ENCODE assay signal across 16 cellular contexts in the genomic region with DNA sequence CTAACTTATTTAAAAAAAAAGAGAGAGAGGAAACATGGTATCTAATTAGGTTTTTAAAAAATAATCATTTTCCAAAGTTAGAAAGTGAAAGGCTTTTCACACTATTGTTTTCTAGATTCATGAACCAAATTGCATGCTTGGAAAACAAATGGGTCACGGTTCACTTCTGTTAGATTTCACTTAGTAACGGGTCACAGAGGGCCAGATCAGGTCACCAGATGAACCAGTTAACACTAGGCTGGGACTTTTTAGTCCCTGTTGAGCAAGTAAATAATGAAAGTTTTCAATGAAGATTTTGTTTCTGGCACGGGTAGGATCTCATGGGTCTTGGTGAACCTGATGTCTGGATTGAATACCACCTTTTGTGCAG.
A peak's percentile ranks its signal among the peaks of the same experiment; 100 is the strongest.
DNase-seq lines count a peak whose midpoint lies in the region; ATAC-seq and TF ChIP-seq lines count a peak whose summit lies in the region.
"Had no signal": no experiment of that assay in that cellular context is flagged by ENCODE, and none has a peak within 500 bp of the region (broad histone marks: within the 10 kb centered on the region; RNA-seq: fewer than 3 reads in every experiment).

No MANE protein-coding gene starts in this region.

- no peak overlapping the region for H3K4ac ChIP-seq in mesenchymal stem cell (ENCODE audit: low read depth in 1 of 2, low read length in 2 of 2)

- H3K4me1 ChIP-seq in left ventricle myocardium inferior: peaks cover 13% of the 10 kb centered on the region
- no peaks in the 10 kb centered on the region for H3K4me1 ChIP-seq in right cardiac atrium (ENCODE audit: control insufficient read depth, insufficient read depth, low read length)
- peaks cover 4% of the 10 kb centered on the region for H3K4me1 ChIP-seq in mesenchymal stem cell (ENCODE audit: control insufficient read depth, insufficient read depth, low read depth, low read length)
- H3K4me1 ChIP-seq: body of pancreas had no signal

- peak overlapping the region; percentile 58 for H3K9ac ChIP-seq in mesenchymal stem cell (ENCODE audit: low read length)

- no peak overlapping the region for H3K23ac ChIP-seq in mesenchymal stem cell (ENCODE audit: low read length in 2 of 2)

- WGBS in right cardiac atrium: 56% methylated on average over 3 of the region's 3 CpGs
- WGBS in mesenchymal stem cell: 41% methylated on average over 3 of the region's 3 CpGs

- H3K4me3 Mint-ChIP-seq in stimulated activated memory B cell treated with anti-CD40 and anti-IgM and Interleukin-4, amounts not matched to agents 10 μg/mL and 1 μg/mL and 100 μg/mL, for 72 hours: no peak overlapping the region
- H3K4me3 Mint-ChIP-seq: activated naive CD4-positive, alpha-beta T cell treated with anti-CD3 and anti-CD28 coated beads, Interleukin-2, amount 10 ng/mL, durations not matched to agents 7 days and 5 days; CD4-positive, alpha-beta T cell had no signal

- no peak overlapping the region for H3K4me2 ChIP-seq in mesenchymal stem cell (ENCODE audit: low read length, poor library complexity, severe bottlenecking)

- H3K27ac ChIP-seq in left ventricle myocardium inferior (replicated peaks) (peak overlapping the region; percentile 19), right cardiac atrium (ENCODE audit: low read length) (no peak overlapping the region), mesenchymal stem cell (ENCODE audit: low read length, poor library complexity, severe bottlenecking) (peak overlapping the region; percentile 42)

- no peak overlapping the region for H2BK12ac ChIP-seq in mesenchymal stem cell (ENCODE audit: low read length in 2 of 2)

- no peak overlapping the region for H3K4me3 ChIP-seq in left ventricle myocardium inferior
- no peak overlapping the region for H3K4me3 ChIP-seq in right cardiac atrium (ENCODE audit: low read length)
- H3K4me3 ChIP-seq in mesenchymal stem cell (ENCODE audit: insufficient read depth in 1 of 2, low read depth in 1 of 2, low read length in 2 of 2): no peak overlapping the region
- H3K4me3 ChIP-seq: body of pancreas, right atrium auricular region had no signal

- H3K36me3 Mint-ChIP-seq in stimulated activated memory B cell treated with anti-CD40 and anti-IgM and Interleukin-4, amounts not matched to agents 10 μg/mL and 1 μg/mL and 100 μg/mL, for 72 hours: no peaks in the 10 kb centered on the region
- H3K36me3 Mint-ChIP-seq: activated naive CD4-positive, alpha-beta T cell treated with anti-CD3 and anti-CD28 coated beads, Interleukin-2, amount 10 ng/mL, durations not matched to agents 7 days and 5 days; immature natural killer cell had no signal

- no peaks in the 10 kb centered on the region for H3K27me3 ChIP-seq in left ventricle myocardium inferior (ENCODE audit: low read depth)
- H3K27me3 ChIP-seq in right cardiac atrium (ENCODE audit: control insufficient read depth, insufficient read depth): no peaks in the 10 kb centered on the region
- no peaks in the 10 kb centered on the region for H3K27me3 ChIP-seq in mesenchymal stem cell (ENCODE audit: control insufficient read depth in 1 of 2, insufficient read depth in 1 of 2, low read length in 2 of 2)
- H3K27me3 ChIP-seq: body of pancreas, dorsolateral prefrontal cortex, right atrium auricular region had no signal

- no peak overlapping the region for H2BK5ac ChIP-seq in mesenchymal stem cell (ENCODE audit: low read depth, low read length, poor library complexity, severe bottlenecking)

- no peak overlapping the region for H2AK5ac ChIP-seq in mesenchymal stem cell (ENCODE audit: low read length, severe bottlenecking)

- H2AFZ ChIP-seq in mesenchymal stem cell (ENCODE audit: low read depth, low read length): no peak overlapping the region

- no peak for TF ChIP-seq CTCF in left ventricle myocardium inferior (IDR thresholded peaks at IDR 0.05; ENCODE audit: borderline replicate concordance)

- H3K36me3 ChIP-seq in left ventricle myocardium inferior (no peaks in the 10 kb centered on the region), mesenchymal stem cell (ENCODE audit: control insufficient read depth in 1 of 2, insufficient read depth in 2 of 2, low read depth in 1 of 2, low read length in 2 of 2) (no peaks in the 10 kb centered on the region)
- H3K36me3 ChIP-seq: right atrium auricular region had no signal

- no peaks in the 10 kb centered on the region for H3K27me3 Mint-ChIP-seq in stimulated activated memory B cell treated with anti-CD40 and anti-IgM and Interleukin-4, amounts not matched to agents 10 μg/mL and 1 μg/mL and 100 μg/mL, for 72 hours
- H3K27me3 Mint-ChIP-seq: activated naive CD4-positive, alpha-beta T cell treated with anti-CD3 and anti-CD28 coated beads, Interleukin-2, amount 10 ng/mL, durations not matched to agents 7 days and 5 days; CD4-positive, alpha-beta T cell; stimulated activated naive CD8-positive, alpha-beta T cell treated with anti-CD3 and anti-CD28 coated beads, Interleukin-15, amount 100 ng/mL, for 72 hours had no signal

- H3K9me3 Mint-ChIP-seq in stimulated activated memory B cell treated with anti-CD40 and anti-IgM and Interleukin-4, amounts not matched to agents 10 μg/mL and 1 μg/mL and 100 μg/mL, for 72 hours: no peaks in the 10 kb centered on the region
- H3K9me3 Mint-ChIP-seq: activated naive CD4-positive, alpha-beta T cell treated with anti-CD3 and anti-CD28 coated beads, Interleukin-2, amount 10 ng/mL, durations not matched to agents 7 days and 5 days; CD4-positive, alpha-beta T cell; immature natural killer cell; stimulated activated naive CD8-positive, alpha-beta T cell treated with anti-CD3 and anti-CD28 coated beads, Interleukin-15, amount 100 ng/mL, for 72 hours had no signal

- H3K4me1 Mint-ChIP-seq in stimulated activated memory B cell treated with anti-CD40 and anti-IgM and Interleukin-4, amounts not matched to agents 10 μg/mL and 1 μg/mL and 100 μg/mL, for 72 hours: peaks cover 8% of the 10 kb centered on the region

- no peak overlapping the region for H3K18ac ChIP-seq in mesenchymal stem cell (ENCODE audit: low read depth in 1 of 2, low read length in 2 of 2)

- intact Hi-C loops in left ventricle myocardium inferior (cut with micrococcal nuclease) (loop anchor here (5.0 kb wide), 1 partner anchor 494 kb away; no protein-coding TSS in a partner anchor), right cardiac atrium (cut with DNase I) (loop anchor here in 3 of 4 donors (5.0 to 10.0 kb wide), 5 partner anchors 492 to 642 kb away; no protein-coding TSS in a partner anchor)

- no peak overlapping the region for H2BK120ac ChIP-seq in mesenchymal stem cell (ENCODE audit: low read depth, low read length)

- no peak overlapping the region for H4K8ac ChIP-seq in mesenchymal stem cell (ENCODE audit: low read length)

- H3K79me1 ChIP-seq in mesenchymal stem cell (replicated peaks; ENCODE audit: low read length, poor library complexity, severe bottlenecking): no peaks in the 10 kb centered on the region

- H4K91ac ChIP-seq in mesenchymal stem cell (ENCODE audit: low read length): no peak overlapping the region

- no peak overlapping the region for H2BK15ac ChIP-seq in mesenchymal stem cell (ENCODE audit: low read depth, poor library complexity, severe bottlenecking)

- DNase-seq in left ventricle myocardium inferior (no peak), right cardiac atrium (no peak), mesenchymal stem cell (no peak), activated gamma-delta T cell (lab: John Stamatoyannopoulos, UW) (no peak)
- DNase-seq: activated CD4-positive, CD25-positive, alpha-beta regulatory T cell treated with anti-CD3 and anti-CD28 coated beads, Interleukin-2, amount 50 U/mL, for 72 hours had no signal

- H3K27ac Mint-ChIP-seq in stimulated activated memory B cell treated with anti-CD40 and anti-IgM and Interleukin-4, amounts not matched to agents 10 μg/mL and 1 μg/mL and 100 μg/mL, for 72 hours: no peak overlapping the region
- H3K27ac Mint-ChIP-seq: activated naive CD4-positive, alpha-beta T cell treated with anti-CD3 and anti-CD28 coated beads, Interleukin-2, amount 10 ng/mL, durations not matched to agents 7 days and 5 days; CD4-positive, alpha-beta T cell had no signal

- ATAC-seq in right cardiac atrium: no peak
- peak; percentile 9; the same call in 1 of the 3 replicates for ATAC-seq in SK-N-SH treated with all-trans-retinoic acid at 6 μM for 48 hours
- ATAC-seq in HG03097 (IDR thresholded peaks at IDR 0.05; ENCODE audit: low FRiP score, unreplicated experiment): no peak
- ATAC-seq in GM18511 (IDR thresholded peaks at IDR 0.05; ENCODE audit: unreplicated experiment): no peak
- ATAC-seq in stimulated activated memory B cell treated with anti-CD40 and anti-IgM and Interleukin-4, amounts not matched to agents 10 μg/mL and 1 μg/mL and 100 μg/mL, for 72 hours: no peak

- no peak overlapping the region for H3K14ac ChIP-seq in mesenchymal stem cell (ENCODE audit: low read length in 2 of 2)

- no peaks in the 10 kb centered on the region for H3K9me3 ChIP-seq in left ventricle myocardium inferior (replicated peaks)
- H3K9me3 ChIP-seq in right cardiac atrium (ENCODE audit: control insufficient read depth, low read length): no peaks in the 10 kb centered on the region
- H3K9me3 ChIP-seq in mesenchymal stem cell (ENCODE audit: control insufficient read depth, low read length): no peaks in the 10 kb centered on the region
- H3K9me3 ChIP-seq: body of pancreas, right atrium auricular region had no signal

TF ChIP-seq in SK-N-SH treated with all-trans-retinoic acid at 6 μM for 48 hours, 23 proteins besides CTCF, POLR2A, EP300 and RAD21 (continues in another document):
- TF ChIP-seq ZNF565 (CRISPR knock-in tag; conservative IDR thresholded peaks at IDR 0.05; ENCODE audit: low read depth) (no peak), ESRRG (CRISPR knock-in tag; IDR thresholded peaks at IDR 0.05) (no peak), ZC3H10 (CRISPR knock-in tag; IDR thresholded peaks at IDR 0.05) (no peak), GLIS3 (CRISPR knock-in tag; IDR thresholded peaks at IDR 0.05) (no peak), PPARA (CRISPR knock-in tag; IDR thresholded peaks at IDR 0.05; ENCODE audit: borderline replicate concordance) (no peak), ISL1 (CRISPR knock-in tag; IDR thresholded peaks at IDR 0.05) (no peak), RARB (CRISPR knock-in tag; IDR thresholded peaks at IDR 0.05) (no peak), SNAI2 (CRISPR knock-in tag; IDR thresholded peaks at IDR 0.05) (no peak)
- TF ChIP-seq, protein P1, sequence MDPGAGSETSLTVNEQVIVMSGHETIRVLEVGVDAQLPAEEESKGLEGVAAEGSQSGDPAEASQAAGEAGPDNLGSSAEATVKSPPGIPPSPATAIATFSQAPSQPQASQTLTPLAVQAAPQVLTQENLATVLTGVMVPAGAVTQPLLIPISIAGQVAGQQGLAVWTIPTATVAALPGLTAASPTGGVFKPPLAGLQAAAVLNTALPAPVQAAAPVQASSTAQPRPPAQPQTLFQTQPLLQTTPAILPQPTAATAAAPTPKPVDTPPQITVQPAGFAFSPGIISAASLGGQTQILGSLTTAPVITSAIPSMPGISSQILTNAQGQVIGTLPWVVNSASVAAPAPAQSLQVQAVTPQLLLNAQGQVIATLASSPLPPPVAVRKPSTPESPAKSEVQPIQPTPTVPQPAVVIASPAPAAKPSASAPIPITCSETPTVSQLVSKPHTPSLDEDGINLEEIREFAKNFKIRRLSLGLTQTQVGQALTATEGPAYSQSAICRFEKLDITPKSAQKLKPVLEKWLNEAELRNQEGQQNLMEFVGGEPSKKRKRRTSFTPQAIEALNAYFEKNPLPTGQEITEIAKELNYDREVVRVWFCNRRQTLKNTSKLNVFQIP (CRISPR knock-in tag; IDR thresholded peaks at IDR 0.05; ENCODE audit: borderline replicate concordance, low read depth): no peak
